8 cellular contexts compared by ENCODE assay signal in genomic region chr6:154247119-154247814, GRCh38.
DNase-seq lines count a peak whose midpoint lies in the region; ATAC-seq and TF ChIP-seq lines count a peak whose summit lies in the region.

No MANE protein-coding gene starts in this region.

- peak overlapping the region; percentile 88 for H3K27ac Mint-ChIP-seq in glutamatergic neuron (ENCODE audit: unreplicated experiment)

- H3K9me3 ChIP-seq in left ventricle myocardium inferior (replicated peaks) (no peaks in the 10 kb centered on the region), heart left ventricle (no peaks in the 10 kb centered on the region), Peyer's patch (no peaks in the 10 kb centered on the region), subcutaneous abdominal adipose tissue (ENCODE audit: control insufficient read depth in 5 of 5, low read length in 5 of 5) (no peaks in the 10 kb centered on the region)

- no peak overlapping the region for H3K27ac ChIP-seq in left ventricle myocardium inferior (replicated peaks)
- H3K27ac ChIP-seq in heart left ventricle = peak overlapping the region in 1 of 12 donors; percentile 78
- peak overlapping the region; percentile 35 to 67 (median 54) for H3K27ac ChIP-seq in Peyer's patch
- no peak overlapping the region for H3K27ac ChIP-seq in subcutaneous abdominal adipose tissue (ENCODE audit: low read depth, low read length)

- no peak overlapping the region for H3K9ac ChIP-seq in subcutaneous abdominal adipose tissue (ENCODE audit: low read length in 5 of 5)

- TF ChIP-seq CTCF in left ventricle myocardium inferior (IDR thresholded peaks at IDR 0.05; ENCODE audit: borderline replicate concordance) (no peak), heart left ventricle (IDR thresholded peaks at IDR 0.05) (no peak), Peyer's patch (IDR thresholded peaks at IDR 0.05) (no peak), glutamatergic neuron (IDR thresholded peaks at IDR 0.05; ENCODE audit: partially characterized antibody, unreplicated experiment) (no peak)

- WGBS in heart left ventricle, 4 donors = 39 to 47% (median 40%) methylated on average over 12 of the region's 12 CpGs

- DNase-seq in left ventricle myocardium inferior (no peak), heart left ventricle (no peak), Peyer's patch (peak in 2 of 3 donors; percentile 56 to 66), glutamatergic neuron (no peak), GM19240 (ENCODE audit: insufficient read length, low spot score) (no peak), ureter (ENCODE audit: low spot score) (no peak)

- H3K4me1 ChIP-seq in left ventricle myocardium inferior = no peaks in the 10 kb centered on the region
- H3K4me1 ChIP-seq in heart left ventricle = peaks cover 0 to 32% (median 0%) of the 10 kb centered on the region in 12 donors
- peaks cover 0 to 3% (median 0%) of the 10 kb centered on the region in 4 donors for H3K4me1 ChIP-seq in Peyer's patch
- peaks cover 0 to 3% (median 0%) of the 10 kb centered on the region in 5 donors for H3K4me1 ChIP-seq in subcutaneous abdominal adipose tissue (ENCODE audit: control insufficient read depth in 5 of 5, insufficient read depth in 5 of 5, low read length in 5 of 5)

- ATAC-seq in heart left ventricle (no peak), HG03066 (IDR thresholded peaks at IDR 0.05; ENCODE audit: low read depth, unreplicated experiment) (peak; percentile 29)

- H3K36me3 Mint-ChIP-seq in glutamatergic neuron (ENCODE audit: unreplicated experiment) = no peaks in the 10 kb centered on the region

- H3K27me3 ChIP-seq in left ventricle myocardium inferior (ENCODE audit: low read depth) = no peaks in the 10 kb centered on the region
- no peaks in the 10 kb centered on the region for H3K27me3 ChIP-seq in heart left ventricle
- H3K27me3 ChIP-seq in Peyer's patch = no peaks in the 10 kb centered on the region
- H3K27me3 ChIP-seq in subcutaneous abdominal adipose tissue (ENCODE audit: control insufficient read depth in 5 of 5, insufficient read depth in 4 of 5, low read length in 5 of 5) = no peaks in the 10 kb centered on the region

- intact Hi-C loops in left ventricle myocardium inferior (cut with micrococcal nuclease) (no loop called here), heart left ventricle (cut with DNase I) (no loop called here)

- no peaks in the 10 kb centered on the region for H3K9me3 Mint-ChIP-seq in glutamatergic neuron (ENCODE audit: unreplicated experiment)

- peak overlapping the region; percentile 78 for H3K4me3 Mint-ChIP-seq in glutamatergic neuron (ENCODE audit: unreplicated experiment)

- no peak for TF ChIP-seq POLR2A in heart left ventricle (IDR thresholded peaks at IDR 0.05)
- peak in 1 of 2 donors; percentile 16 for TF ChIP-seq POLR2A in Peyer's patch (IDR thresholded peaks at IDR 0.05)

- H3K36me3 ChIP-seq in left ventricle myocardium inferior = no peaks in the 10 kb centered on the region
- no peaks in the 10 kb centered on the region for H3K36me3 ChIP-seq in heart left ventricle
- no peaks in the 10 kb centered on the region for H3K36me3 ChIP-seq in Peyer's patch
- no peaks in the 10 kb centered on the region for H3K36me3 ChIP-seq in subcutaneous abdominal adipose tissue (ENCODE audit: control insufficient read depth in 5 of 5, insufficient read depth in 5 of 5, low read length in 5 of 5)

- H3K4me3 ChIP-seq in left ventricle myocardium inferior (peak overlapping the region; percentile 22), heart left ventricle (peak overlapping the region in 3 of 12 donors; percentile 28 to 51 (median 34)), Peyer's patch (peak overlapping the region; percentile 27 to 39 (median 33)), subcutaneous abdominal adipose tissue (ENCODE audit: low read depth in 1 of 5, low read length in 5 of 5) (peak overlapping the region in 4 of 5 donors; percentile 3 to 33 (median 24))

- H3K4me1 Mint-ChIP-seq in glutamatergic neuron (ENCODE audit: low read depth, unreplicated experiment) = peaks cover 16% of the 10 kb centered on the region

- peaks cover 2% of the 10 kb centered on the region for H3K27me3 Mint-ChIP-seq in glutamatergic neuron (ENCODE audit: unreplicated experiment)

Comparison
In these comparisons a context has a peak if more than half of its experiments do, and no peak if none do; other contexts are left out.
1. DNase-seq: peak in Peyer's patch (2 of 3); none in left ventricle myocardium inferior (single experiment), heart left ventricle (0 of 5), glutamatergic neuron (single experiment), GM19240 (single experiment) and ureter (single experiment).
2. H3K27ac ChIP-seq: peak in Peyer's patch (4 of 4); none in left ventricle myocardium inferior (single experiment) and subcutaneous abdominal adipose tissue (single experiment).